8 cellular contexts compared by ENCODE assay signal in genomic region chr10:22335204-22335956, GRCh38.
A peak's percentile ranks its signal among the peaks of the same experiment; 100 is the strongest.
DNase-seq lines count a peak whose midpoint lies in the region; ATAC-seq and TF ChIP-seq lines count a peak whose summit lies in the region.

No MANE protein-coding gene starts in this region.

- peaks cover 19 to 28% (median 24%) of the 10 kb centered on the region in 11 experiments for H3K9me3 ChIP-seq in BLaER1 treated with 17β-estradiol and CSF1 and Interleukin-3, amounts not matched to agents 10 nM and 100 nM (replicated peaks in 1 of 11)
- H3K9me3 ChIP-seq in OCI-LY1 (ENCODE audit: low read length) = no peaks in the 10 kb centered on the region
- no peaks in the 10 kb centered on the region for H3K9me3 ChIP-seq in iPS-18a (ENCODE audit: control insufficient read depth, low read depth, low read length)

- H3K27ac ChIP-seq in BLaER1 treated with 17β-estradiol and CSF1 and Interleukin-3, amounts not matched to agents 10 nM and 100 nM = peak overlapping the region; percentile 75 to 98 (median 94)
- H3K27ac ChIP-seq in OCI-LY1 (ENCODE audit: low read depth, low read length, poor library complexity, severe bottlenecking) (no peak overlapping the region), iPS-18a (ENCODE audit: low read length) (no peak overlapping the region)

- TF ChIP-seq CTCF in OCI-LY1 (IDR thresholded peaks at IDR 0.05; ENCODE audit: low read length) = no peak

- no peak overlapping the region for H2AFZ ChIP-seq in OCI-LY1 (ENCODE audit: low read length)

- peaks cover 95 to 100% (median 99%) of the 10 kb centered on the region in 11 experiments for H3K27me3 ChIP-seq in BLaER1 treated with 17β-estradiol and CSF1 and Interleukin-3, amounts not matched to agents 10 nM and 100 nM
- peaks cover 6% of the 10 kb centered on the region for H3K27me3 ChIP-seq in OCI-LY1 (ENCODE audit: insufficient read depth, low read length)
- peaks cover 100% of the 10 kb centered on the region for H3K27me3 ChIP-seq in iPS-18a (ENCODE audit: control insufficient read depth, insufficient read depth, low read length)

- H3K4me2 ChIP-seq in BLaER1 treated with 17β-estradiol and CSF1 and Interleukin-3, amounts not matched to agents 10 nM and 100 nM = peak overlapping the region; percentile 71 to 94 (median 81)
- H3K4me2 ChIP-seq in OCI-LY1 (ENCODE audit: low read length) = peak overlapping the region; percentile 44; the same call in 1 of the 2 replicates

- H3K36me3 ChIP-seq in BLaER1 treated with 17β-estradiol and CSF1 and Interleukin-3, amounts not matched to agents 10 nM and 100 nM = peaks cover 0 to 6% (median 0%) of the 10 kb centered on the region in 11 experiments; a peak in 3 of 22 replicates
- no peaks in the 10 kb centered on the region for H3K36me3 ChIP-seq in OCI-LY1 (ENCODE audit: insufficient read depth, low read length)
- H3K36me3 ChIP-seq in iPS-18a (ENCODE audit: control insufficient read depth, low read depth, low read length) = no peaks in the 10 kb centered on the region

- no peaks in the 10 kb centered on the region for H3K79me2 ChIP-seq in OCI-LY1 (ENCODE audit: insufficient read depth, low read length)

- ATAC-seq in GM21423 (IDR thresholded peaks at IDR 0.05; ENCODE audit: unreplicated experiment) = peak; percentile 51

- H3K4me3 ChIP-seq in BLaER1 treated with 17β-estradiol and CSF1 and Interleukin-3, amounts not matched to agents 10 nM and 100 nM = peak overlapping the region; percentile 46 to 71 (median 61)
- H3K4me3 ChIP-seq in OCI-LY1 (ENCODE audit: low read depth, low read length, poor library complexity, severe bottlenecking) (peak overlapping the region; percentile 24), iPS-18a (ENCODE audit: low read length) (peak overlapping the region; percentile 39), skeletal muscle cell (ENCODE audit: low read depth, low read length) (peak overlapping the region; percentile 45)

- H3K4me1 ChIP-seq in BLaER1 treated with 17β-estradiol and CSF1 and Interleukin-3, amounts not matched to agents 10 nM and 100 nM = peaks cover 27 to 52% (median 42%) of the 10 kb centered on the region in 10 experiments
- H3K4me1 ChIP-seq in OCI-LY1 (ENCODE audit: insufficient read depth, low read length, severe bottlenecking) (peaks cover 20% of the 10 kb centered on the region), iPS-18a (ENCODE audit: control insufficient read depth, low read depth, low read length) (peaks cover 12% of the 10 kb centered on the region)

- H4K20me1 ChIP-seq in BLaER1 treated with 17β-estradiol and CSF1 and Interleukin-3, amounts not matched to agents 10 nM and 100 nM = peaks cover 0 to 20% (median 6%) of the 10 kb centered on the region in 11 experiments; a peak in 8 of 22 replicates
- no peaks in the 10 kb centered on the region for H4K20me1 ChIP-seq in OCI-LY1 (ENCODE audit: insufficient read depth, low read length)

- DNase-seq in astrocyte of the hippocampus (ENCODE audit: low read depth, low spot score) (peak; percentile 70), skeletal muscle cell (ENCODE audit: low read depth) (no peak), NCI-H524 (lab: John Stamatoyannopoulos, UW) (no peak), DMS153 (lab: John Stamatoyannopoulos, UW) (no peak)

- H3F3A ChIP-seq in OCI-LY1 (ENCODE audit: insufficient read depth, low read length) = no peaks in the 10 kb centered on the region; the same call in 1 of the 2 replicates

- no peaks in the 10 kb centered on the region for H3K9me2 ChIP-seq in OCI-LY1 (ENCODE audit: low read depth, low read length)

- H3K9ac ChIP-seq in BLaER1 treated with 17β-estradiol and CSF1 and Interleukin-3, amounts not matched to agents 10 nM and 100 nM = peak overlapping the region; percentile 81 to 98 (median 86)
- H3K9ac ChIP-seq in OCI-LY1 (ENCODE audit: low read length) (no peak overlapping the region), iPS-18a (ENCODE audit: low read length) (no peak overlapping the region)

Comparison
In these comparisons a context has a peak if more than half of its experiments do, and no peak if none do; other contexts are left out.
1. H3K27ac ChIP-seq: peak in BLaER1 treated with 17β-estradiol and CSF1 and Interleukin-3, amounts not matched to agents 10 nM and 100 nM (11 of 11); none in OCI-LY1 (single experiment) and iPS-18a (single experiment).
2. H3K9ac ChIP-seq: peak in BLaER1 treated with 17β-estradiol and CSF1 and Interleukin-3, amounts not matched to agents 10 nM and 100 nM (11 of 11); none in OCI-LY1 (single experiment) and iPS-18a (single experiment).
3. Peak in every context shown above with its lines, with median percentiles within 50 percentile points of each other: H3K4me3 ChIP-seq.